In genomic region chr9:71910602-71911060, GRCh38 we compare ENCODE assay signal across 8 cellular contexts. TPM values are rescaled to one million over a fixed set of nuclear protein-coding genes. Genes with fewer than 3 reads are reported as not detected.
DNase-seq lines count a peak whose midpoint lies in the region; ATAC-seq and TF ChIP-seq lines count a peak whose summit lies in the region.

No MANE protein-coding gene starts in this region.

- WGBS in esophagus squamous epithelium, 2 donors = 6% methylated on average over 10 of the region's 62 CpGs; no CpG with 5 or more reads in 1 of the 2 donors

- H3K4me3 Mint-ChIP-seq in activated CD4-positive, alpha-beta T cell treated with anti-CD3 and anti-CD28 coated beads, Interleukin-2, amount 10 ng/mL, durations not matched to agents 24 days and 14 days = peak overlapping the region; percentile 100

- peaks cover 53% of the 10 kb centered on the region for H3K4me1 Mint-ChIP-seq in activated CD4-positive, alpha-beta T cell treated with anti-CD3 and anti-CD28 coated beads, Interleukin-2, amount 10 ng/mL, durations not matched to agents 24 days and 14 days

- H3K36me3 ChIP-seq in RWPE2 (ENCODE audit: low read depth) (no peaks in the 10 kb centered on the region), esophagus squamous epithelium (peaks cover 0 to 9% (median 0%) of the 10 kb centered on the region in 3 donors), parathyroid adenoma (ENCODE audit: control insufficient read depth, insufficient read depth, low read length) (no peaks in the 10 kb centered on the region)

- H3K27me3 ChIP-seq in RWPE2 (ENCODE audit: insufficient read depth, poor library complexity, severe bottlenecking) (no peaks in the 10 kb centered on the region), esophagus squamous epithelium (no peaks in the 10 kb centered on the region), parathyroid adenoma (ENCODE audit: control insufficient read depth, insufficient read depth, low read length) (no peaks in the 10 kb centered on the region)

- peaks cover 13% of the 10 kb centered on the region for H3K36me3 Mint-ChIP-seq in activated CD4-positive, alpha-beta T cell treated with anti-CD3 and anti-CD28 coated beads, Interleukin-2, amount 10 ng/mL, durations not matched to agents 24 days and 14 days (ENCODE audit: low read depth)

- H3K27ac ChIP-seq in RWPE2 (ENCODE audit: poor library complexity, severe bottlenecking) = peak overlapping the region; percentile 79
- peak overlapping the region; percentile 90 to 97 (median 95) for H3K27ac ChIP-seq in esophagus squamous epithelium
- H3K27ac ChIP-seq in parathyroid adenoma = peak overlapping the region; percentile 88

- H3K79me2 ChIP-seq in parathyroid adenoma = peaks cover 23% of the 10 kb centered on the region

- H3K4me1 ChIP-seq in RWPE2 (ENCODE audit: insufficient read depth, poor library complexity, severe bottlenecking) (peaks cover 27% of the 10 kb centered on the region), esophagus squamous epithelium (peaks cover 10 to 68% (median 18%) of the 10 kb centered on the region in 3 donors), parathyroid adenoma (peaks cover 6% of the 10 kb centered on the region)

- H3K4me2 ChIP-seq in parathyroid adenoma (ENCODE audit: low read length) = peak overlapping the region; percentile 71

- DNase-seq in activated CD4-positive, alpha-beta T cell treated with anti-CD3 and anti-CD28 coated beads, Interleukin-2, amount 10 ng/mL, durations not matched to agents 24 days and 14 days = no peak
- DNase-seq in activated CD4-positive, alpha-beta T cell treated with anti-CD3 and anti-CD28 coated beads for 1 hour = no peak
- DNase-seq in RWPE2 (ENCODE audit: low spot score) (no peak), esophagus squamous epithelium (lab: John Stamatoyannopoulos, UW) (no peak), HPDE6-E6E7 (ENCODE audit: extremely low spot score) (no peak), UCSD-AML1 (lab: John Stamatoyannopoulos, UW; ENCODE audit: unreplicated experiment) (no peak)

- peak overlapping the region; percentile 86 for H2AFZ ChIP-seq in parathyroid adenoma

- H3K9me3 ChIP-seq in RWPE2 (ENCODE audit: severe bottlenecking) (no peaks in the 10 kb centered on the region), esophagus squamous epithelium (no peaks in the 10 kb centered on the region), parathyroid adenoma (ENCODE audit: control insufficient read depth, low read length) (no peaks in the 10 kb centered on the region)

- intact Hi-C loops in activated CD4-positive, alpha-beta T cell treated with anti-CD3 and anti-CD28 coated beads, Interleukin-2, amount 10 ng/mL, durations not matched to agents 24 days and 14 days (cut with micrococcal nuclease) = loop anchor here (1.0 to 10.0 kb wide), 10 partner anchors 7 to 1496 kb away; partner anchors contain the start of genes CEMIP2, KLF9 and ZFAND5
- intact Hi-C loops in esophagus squamous epithelium (cut with DNase I) = no loop called here

- H3K4me3 ChIP-seq in RWPE2 (ENCODE audit: severe bottlenecking) (peak overlapping the region; percentile 93), esophagus squamous epithelium (peak overlapping the region; percentile 72 to 97 (median 88)), parathyroid adenoma (ENCODE audit: low read depth, low read length) (peak overlapping the region; percentile 89)

- peak overlapping the region; percentile 99 for H3K27ac Mint-ChIP-seq in activated CD4-positive, alpha-beta T cell treated with anti-CD3 and anti-CD28 coated beads, Interleukin-2, amount 10 ng/mL, durations not matched to agents 24 days and 14 days

- TF ChIP-seq CTCF in RWPE2 (IDR thresholded peaks at IDR 0.05; ENCODE audit: poor library complexity, severe bottlenecking) = peak; percentile 28
- no peak for TF ChIP-seq CTCF in esophagus squamous epithelium (IDR thresholded peaks at IDR 0.05)
- TF ChIP-seq CTCF in parathyroid adenoma (IDR thresholded peaks at IDR 0.05) = no peak

- ATAC-seq in HG02884 (IDR thresholded peaks at IDR 0.05; ENCODE audit: unreplicated experiment) (peak; percentile 5), RWPE2 (ENCODE audit: low read depth) (peak; percentile 25)

- no peaks in the 10 kb centered on the region for H3K9me3 Mint-ChIP-seq in activated CD4-positive, alpha-beta T cell treated with anti-CD3 and anti-CD28 coated beads, Interleukin-2, amount 10 ng/mL, durations not matched to agents 24 days and 14 days

- peak overlapping the region; percentile 76 for H3K9ac ChIP-seq in parathyroid adenoma

- no peak for TF ChIP-seq POLR2A in esophagus squamous epithelium (IDR thresholded peaks at IDR 0.05)

- no peaks in the 10 kb centered on the region for H3K27me3 Mint-ChIP-seq in activated CD4-positive, alpha-beta T cell treated with anti-CD3 and anti-CD28 coated beads, Interleukin-2, amount 10 ng/mL, durations not matched to agents 24 days and 14 days

RNA-seq across cellular contexts. Expression of gene ABHD17B, which starts 0.4 kb away (rescaled TPM):
- total RNA-seq in activated CD4-positive, alpha-beta T cell treated with anti-CD3 and anti-CD28 coated beads, Interleukin-2, amount 10 ng/mL, durations not matched to agents 24 days and 14 days = 18.3 and 19.7 TPM in 2 replicates
- 10 to 100 TPM; 21.2 to 24.7 (median 22.2) TPM for total RNA-seq in esophagus squamous epithelium

RNA-seq across cellular contexts. Expression of gene C9orf85, which starts 0.8 kb away (rescaled TPM):
- total RNA-seq in activated CD4-positive, alpha-beta T cell treated with anti-CD3 and anti-CD28 coated beads, Interleukin-2, amount 10 ng/mL, durations not matched to agents 24 days and 14 days = 9.4 and 11.6 TPM in 2 replicates
- total RNA-seq in esophagus squamous epithelium = 10 to 100 TPM in 3 of 4 donors, 1 to 10 TPM in 1; 9.1 to 12.8 (median 10.4) TPM
